8 cellular contexts compared by ENCODE assay signal in genomic region chr6:110191477-110191876, GRCh38.
"Had no signal": no experiment of that assay in that cellular context is flagged by ENCODE, and none has a peak within 500 bp of the region (broad histone marks: within the 10 kb centered on the region; RNA-seq: fewer than 3 reads in every experiment).

No MANE protein-coding gene starts in this region.

- DNase-seq: H9, HCEC 1CT, IMR-90 had no signal

- H3K4me3 ChIP-seq: GM23338, K562 had no signal

- H3K4me2 ChIP-seq: GM23338 had no signal

- ATAC-seq: GM23338, K562 had no signal

- H2AFZ ChIP-seq: GM23338 had no signal

- H3K27ac ChIP-seq: HL-60 had no signal

- FAIRE-seq: H1, H54, K562 had no signal
